Comparison of ENCODE assay signal across 18 cellular contexts in genomic region chr3:114666613-114667012, GRCh38.
A peak's percentile ranks its signal among the peaks of the same experiment; 100 is the strongest.
DNase-seq lines count a peak whose midpoint lies in the region; ATAC-seq and TF ChIP-seq lines count a peak whose summit lies in the region.
"Had no signal": no experiment of that assay in that cellular context is flagged by ENCODE, and none has a peak within 500 bp of the region (broad histone marks: within the 10 kb centered on the region; RNA-seq: fewer than 3 reads in every experiment).

No MANE protein-coding gene starts in this region.

- H3K27me3 ChIP-seq in heart right ventricle (no peaks in the 10 kb centered on the region), thyroid gland (no peaks in the 10 kb centered on the region)

- H3K27ac ChIP-seq in heart right ventricle (peak overlapping the region in 8 of 10 donors; percentile 11 to 79 (median 46)), thyroid gland (peak overlapping the region in 2 of 3 donors; percentile 12 to 47)
- H3K27ac ChIP-seq: GM23248, HL-60 had no signal

- intact Hi-C loops in heart right ventricle (cut with DNase I) (no loop called here), left cardiac atrium (cut with DNase I) (no loop called here), thyroid gland (cut with DNase I) (no loop called here)

- TF ChIP-seq CTCF in heart right ventricle (IDR thresholded peaks at IDR 0.05) (no peak), thyroid gland (IDR thresholded peaks at IDR 0.05) (no peak)

- DNase-seq in heart right ventricle (no peak), left cardiac atrium (no peak), dermis microvascular lymphatic vessel endothelial cell (ENCODE audit: low read depth in 2 of 2) (peak; percentile 57 to 76), lung microvascular endothelial cell (ENCODE audit: low read depth in 2 of 2) (peak; percentile 72 to 82), thyroid gland (no peak), NCI-H2081 (lab: John Stamatoyannopoulos, UW) (no peak), OCI-M2 (lab: John Stamatoyannopoulos, UW; ENCODE audit: unreplicated experiment) (no peak)
- DNase-seq: 8988T, DND-41, GM23248, IMR-90, NCI-H1436, NCI-H2029, NCI-H2171, NCI-H526 had no signal

- H3K4me3 ChIP-seq in heart right ventricle (no peak overlapping the region), thyroid gland (replicated peaks in 1 of 3) (no peak overlapping the region)
- H3K4me3 ChIP-seq: GM23248, HAP-1 had no signal

- peaks cover 0 to 31% (median 19%) of the 10 kb centered on the region in 9 donors for H3K4me1 ChIP-seq in heart right ventricle
- H3K4me1 ChIP-seq in thyroid gland: peaks cover 6 to 24% of the 10 kb centered on the region in 2 donors

- TF ChIP-seq POLR2A in thyroid gland (IDR thresholded peaks at IDR 0.05): no peak

- WGBS in heart right ventricle, 2 donors: 31 to 39% methylated on average over 2 of the region's 2 CpGs
- 65 to 79% methylated on average over 2 of the region's 2 CpGs for WGBS in thyroid gland, 2 donors

- peaks cover 0 to 11% (median 0%) of the 10 kb centered on the region in 11 donors for H3K9me3 ChIP-seq in heart right ventricle
- no peaks in the 10 kb centered on the region for H3K9me3 ChIP-seq in thyroid gland
- H3K9me3 ChIP-seq: HAP-1 had no signal

- no peaks in the 10 kb centered on the region for H3K36me3 ChIP-seq in heart right ventricle
- H3K36me3 ChIP-seq in thyroid gland: no peaks in the 10 kb centered on the region
- H3K36me3 ChIP-seq: HAP-1 had no signal

- ATAC-seq in heart right ventricle: peak in 5 of 8 donors; percentile 39 to 83 (median 51)
- no peak for ATAC-seq in left cardiac atrium
- no peak for ATAC-seq in HG03520 (IDR thresholded peaks at IDR 0.05; ENCODE audit: unreplicated experiment)

Comparison
In these comparisons a context has a peak if more than half of its experiments do, and no peak if none do; other contexts are left out.
1. ATAC-seq: peak in heart right ventricle (5 of 8); none in left cardiac atrium (0 of 2) and HG03520 (single experiment).
2. DNase-seq: peak in dermis microvascular lymphatic vessel endothelial cell (2 of 2) and lung microvascular endothelial cell (2 of 2); none in heart right ventricle (0 of 2), left cardiac atrium (single experiment), thyroid gland (0 of 2), NCI-H2081 (0 of 2) and OCI-M2 (single experiment).